ENCODE assay signal across 13 cellular contexts in the genomic region with DNA sequence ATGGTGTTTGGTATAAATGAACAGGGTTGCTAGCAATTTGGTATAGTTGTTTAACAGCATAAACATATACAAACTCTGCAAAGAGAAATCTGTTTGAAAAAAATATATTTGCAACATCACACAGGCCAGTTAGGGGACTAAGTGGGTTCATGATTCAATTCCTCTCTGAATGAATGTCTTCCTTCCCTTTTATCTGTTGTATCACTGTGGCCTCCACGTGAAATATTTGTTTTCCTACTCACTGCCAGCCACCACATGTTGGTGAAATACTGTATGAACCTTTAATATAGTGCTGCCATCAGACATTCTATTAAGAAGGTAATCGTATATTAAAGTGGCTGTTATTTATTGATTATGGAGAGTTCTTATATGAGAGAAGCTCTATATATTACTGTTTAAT.
A peak's percentile ranks its signal among the peaks of the same experiment; 100 is the strongest.
DNase-seq lines count a peak whose midpoint lies in the region; ATAC-seq and TF ChIP-seq lines count a peak whose summit lies in the region.
"Had no signal": no experiment of that assay in that cellular context is flagged by ENCODE, and none has a peak within 500 bp of the region (broad histone marks: within the 10 kb centered on the region; RNA-seq: fewer than 3 reads in every experiment).

No MANE protein-coding gene starts in this region.

- peaks cover 65% of the 10 kb centered on the region for H3K4me1 ChIP-seq in lower lobe of right lung
- H3K4me1 ChIP-seq in tibial artery = peaks cover 0 to 100% (median 66%) of the 10 kb centered on the region in 4 donors

- DNase-seq in activated T-cell treated with anti-CD3 and anti-CD28 coated beads, Interleukin-2, amount 50 U/mL, for 72 hours = no peak
- no peak for DNase-seq in activated T-cell treated with anti-CD3 and anti-CD28 coated beads, Interleukin-2, amount 50 U/mL, for 48 hours
- DNase-seq in activated CD4-positive, alpha-beta memory T cell treated with anti-CD3 and anti-CD28 coated beads, Interleukin-2, amount 10 ng/mL, durations not matched to agents 7 days and 5 days = no peak
- DNase-seq in lower lobe of right lung (no peak), tibial artery (no peak), NCI-H226 (no peak), glutamatergic neuron (no peak)
- DNase-seq: activated CD8-positive, alpha-beta memory T cell treated with anti-CD3 and anti-CD28 coated beads, Interleukin-2, amount 50 U/mL, for 48 hours; foreskin keratinocyte; GOT3; NCI-H2107 had no signal

- peaks cover 45 to 85% of the 10 kb centered on the region in 2 donors for H3K36me3 Mint-ChIP-seq in activated T-cell treated with anti-CD3 and anti-CD28 coated beads, Interleukin-2, amount 50 U/mL, for 72 hours (ENCODE audit: insufficient read depth in 2 of 2)
- peaks cover 99% of the 10 kb centered on the region for H3K36me3 Mint-ChIP-seq in activated CD4-positive, alpha-beta memory T cell treated with anti-CD3 and anti-CD28 coated beads, Interleukin-2, amount 10 ng/mL, durations not matched to agents 7 days and 5 days (ENCODE audit: low read depth)
- no peaks in the 10 kb centered on the region for H3K36me3 Mint-ChIP-seq in glutamatergic neuron (ENCODE audit: unreplicated experiment)

- CTCF ChIA-PET in activated CD4-positive, alpha-beta memory T cell treated with anti-CD3 and anti-CD28 coated beads, Interleukin-2, amount 10 ng/mL, durations not matched to agents 7 days and 5 days (lab: Charles Lee) = interaction anchor here (0.6 to 0.9 kb wide), 2 partner anchors 20 to 162 kb away, joined by 3 read pairs; no protein-coding TSS in a partner anchor

- H3K27me3 ChIP-seq in lower lobe of right lung (ENCODE audit: low read depth) (no peaks in the 10 kb centered on the region), tibial artery (no peaks in the 10 kb centered on the region)
- H3K27me3 ChIP-seq: foreskin keratinocyte had no signal

- H3K36me3 ChIP-seq in lower lobe of right lung (peaks cover 22% of the 10 kb centered on the region), tibial artery (peaks cover 29 to 66% (median 47%) of the 10 kb centered on the region in 3 donors)

- H3K4me1 Mint-ChIP-seq in activated T-cell treated with anti-CD3 and anti-CD28 coated beads, Interleukin-2, amount 50 U/mL, for 72 hours (ENCODE audit: low read depth) = peaks cover 100% of the 10 kb centered on the region
- H3K4me1 Mint-ChIP-seq in activated CD4-positive, alpha-beta memory T cell treated with anti-CD3 and anti-CD28 coated beads, Interleukin-2, amount 10 ng/mL, durations not matched to agents 7 days and 5 days = peaks cover 96% of the 10 kb centered on the region
- H3K4me1 Mint-ChIP-seq in glutamatergic neuron (ENCODE audit: low read depth, unreplicated experiment) = no peaks in the 10 kb centered on the region

- ATAC-seq in activated T-cell treated with anti-CD3 and anti-CD28 coated beads, Interleukin-2, amount 50 U/mL, for 72 hours (replicated peaks in 1 of 2) = no peak
- ATAC-seq in lower lobe of right lung (no peak), HG02840 (IDR thresholded peaks at IDR 0.05; ENCODE audit: low FRiP score, unreplicated experiment) (no peak)
- ATAC-seq: foreskin keratinocyte had no signal

- H3K9me3 Mint-ChIP-seq in activated T-cell treated with anti-CD3 and anti-CD28 coated beads, Interleukin-2, amount 50 U/mL, for 72 hours = peaks cover 4 to 10% of the 10 kb centered on the region in 2 donors
- H3K9me3 Mint-ChIP-seq in activated CD4-positive, alpha-beta memory T cell treated with anti-CD3 and anti-CD28 coated beads, Interleukin-2, amount 10 ng/mL, durations not matched to agents 7 days and 5 days = no peaks in the 10 kb centered on the region
- no peaks in the 10 kb centered on the region for H3K9me3 Mint-ChIP-seq in glutamatergic neuron (ENCODE audit: unreplicated experiment)

- POLR2A ChIA-PET in activated CD4-positive, alpha-beta memory T cell treated with anti-CD3 and anti-CD28 coated beads, Interleukin-2, amount 10 ng/mL, durations not matched to agents 7 days and 5 days (lab: Charles Lee) = interaction anchor here (1.1 to 21.1 kb wide), 10 partner anchors 7 to 207 kb away, joined by 3 to 785 read pairs (median 8); a partner anchor contains a TSS

- intact Hi-C loops in lower lobe of right lung (cut with DNase I) (no loop called here), tibial artery (cut with DNase I; ENCODE audit: low total_unique reads) (no loop called here)

- TF ChIP-seq CTCF in lower lobe of right lung (IDR thresholded peaks at IDR 0.05) (no peak), tibial artery (IDR thresholded peaks at IDR 0.05) (no peak), glutamatergic neuron (IDR thresholded peaks at IDR 0.05; ENCODE audit: partially characterized antibody, unreplicated experiment) (no peak)

- H3K27ac ChIP-seq in lower lobe of right lung = peak overlapping the region; percentile 65
- peak overlapping the region; percentile 88 to 96 for H3K27ac ChIP-seq in tibial artery
- H3K27ac ChIP-seq: foreskin keratinocyte had no signal

- H3K9me3 ChIP-seq in lower lobe of right lung (no peaks in the 10 kb centered on the region), tibial artery (no peaks in the 10 kb centered on the region)

- peak overlapping the region; percentile 36 to 96 for H3K4me3 Mint-ChIP-seq in activated T-cell treated with anti-CD3 and anti-CD28 coated beads, Interleukin-2, amount 50 U/mL, for 72 hours
- no peak overlapping the region for H3K4me3 Mint-ChIP-seq in activated CD4-positive, alpha-beta memory T cell treated with anti-CD3 and anti-CD28 coated beads, Interleukin-2, amount 10 ng/mL, durations not matched to agents 7 days and 5 days
- no peak overlapping the region for H3K4me3 Mint-ChIP-seq in glutamatergic neuron (ENCODE audit: unreplicated experiment)
- H3K4me3 Mint-ChIP-seq: T-helper 2 cell treated with Interferon-gamma antibody and Interleukin-4, amounts not matched to agents 5 μg/mL and 100 μg/mL, for 36 hours had no signal

- H3K27ac Mint-ChIP-seq in activated T-cell treated with anti-CD3 and anti-CD28 coated beads, Interleukin-2, amount 50 U/mL, for 72 hours = peak overlapping the region; percentile 99
- H3K27ac Mint-ChIP-seq in activated CD4-positive, alpha-beta memory T cell treated with anti-CD3 and anti-CD28 coated beads, Interleukin-2, amount 10 ng/mL, durations not matched to agents 7 days and 5 days = peak overlapping the region; percentile 44
- H3K27ac Mint-ChIP-seq in glutamatergic neuron (ENCODE audit: unreplicated experiment) = no peak overlapping the region
- H3K27ac Mint-ChIP-seq: T-helper 2 cell treated with Interferon-gamma antibody and Interleukin-4, amounts not matched to agents 5 μg/mL and 100 μg/mL, for 36 hours had no signal

- H3K27me3 Mint-ChIP-seq in activated T-cell treated with anti-CD3 and anti-CD28 coated beads, Interleukin-2, amount 50 U/mL, for 72 hours (ENCODE audit: low read depth) = no peaks in the 10 kb centered on the region
- no peaks in the 10 kb centered on the region for H3K27me3 Mint-ChIP-seq in activated CD4-positive, alpha-beta memory T cell treated with anti-CD3 and anti-CD28 coated beads, Interleukin-2, amount 10 ng/mL, durations not matched to agents 7 days and 5 days
- H3K27me3 Mint-ChIP-seq in glutamatergic neuron (ENCODE audit: unreplicated experiment) = no peaks in the 10 kb centered on the region

- H3K4me3 ChIP-seq in lower lobe of right lung (no peak overlapping the region), tibial artery (peak overlapping the region in 1 of 2 donors; percentile 38)

Comparison
In these comparisons a context has a peak if more than half of its experiments do, and no peak if none do; other contexts are left out.
1. H3K4me3 Mint-ChIP-seq: peak in activated T-cell treated with anti-CD3 and anti-CD28 coated beads, Interleukin-2, amount 50 U/mL, for 72 hours (2 of 2); none in activated CD4-positive, alpha-beta memory T cell treated with anti-CD3 and anti-CD28 coated beads, Interleukin-2, amount 10 ng/mL, durations not matched to agents 7 days and 5 days (single experiment) and glutamatergic neuron (single experiment).